ENCODE assay signal across 1 cellular context in the genomic region with DNA sequence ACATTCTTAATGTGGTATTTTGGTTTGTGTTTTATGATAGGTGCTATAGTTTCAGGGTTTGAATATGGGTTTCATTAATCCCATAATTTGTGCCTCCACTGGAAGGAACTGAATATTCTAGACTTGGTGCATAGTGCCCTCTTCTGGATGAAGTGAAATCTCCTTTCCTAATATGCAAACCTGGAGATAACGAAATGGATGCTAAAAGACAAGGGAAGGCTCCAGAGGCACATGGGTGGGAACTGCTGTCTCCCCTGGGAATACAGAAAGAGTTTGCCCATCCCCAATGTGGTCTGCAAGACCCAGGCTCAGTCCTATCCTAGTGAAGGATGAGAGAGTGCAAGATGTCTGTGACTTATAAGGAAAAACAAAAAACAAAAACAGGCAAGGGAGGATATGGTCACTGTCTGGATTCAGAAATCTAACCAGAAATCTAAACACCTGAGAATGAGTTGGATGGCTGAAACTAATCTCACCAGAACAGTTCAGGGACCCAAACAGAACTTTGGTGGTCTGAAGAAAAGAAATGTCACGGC.
TF ChIP-seq lines count a peak whose summit lies in the region.

No MANE protein-coding gene starts in this region.

TF ChIP-seq in WTC11, 78 proteins besides CTCF, POLR2A, EP300 and RAD21 (continued from another document):
- TF ChIP-seq AFF4 (CRISPR knock-in tag; IDR thresholded peaks at IDR 0.05; ENCODE audit: borderline replicate concordance) (no peak), CREM (CRISPR knock-in tag; IDR thresholded peaks at IDR 0.05) (no peak), NFATC4 (CRISPR knock-in tag; IDR thresholded peaks at IDR 0.05) (no peak), MLX (CRISPR knock-in tag; IDR thresholded peaks at IDR 0.05) (no peak), CREB1 (CRISPR knock-in tag; IDR thresholded peaks at IDR 0.05) (no peak), NFE2L1 (CRISPR knock-in tag; IDR thresholded peaks at IDR 0.05) (no peak)
TF ChIP-seq in WTC11: peak in this region for 0.
